Comparison of ENCODE assay signal across 16 cellular contexts in the genomic region with DNA sequence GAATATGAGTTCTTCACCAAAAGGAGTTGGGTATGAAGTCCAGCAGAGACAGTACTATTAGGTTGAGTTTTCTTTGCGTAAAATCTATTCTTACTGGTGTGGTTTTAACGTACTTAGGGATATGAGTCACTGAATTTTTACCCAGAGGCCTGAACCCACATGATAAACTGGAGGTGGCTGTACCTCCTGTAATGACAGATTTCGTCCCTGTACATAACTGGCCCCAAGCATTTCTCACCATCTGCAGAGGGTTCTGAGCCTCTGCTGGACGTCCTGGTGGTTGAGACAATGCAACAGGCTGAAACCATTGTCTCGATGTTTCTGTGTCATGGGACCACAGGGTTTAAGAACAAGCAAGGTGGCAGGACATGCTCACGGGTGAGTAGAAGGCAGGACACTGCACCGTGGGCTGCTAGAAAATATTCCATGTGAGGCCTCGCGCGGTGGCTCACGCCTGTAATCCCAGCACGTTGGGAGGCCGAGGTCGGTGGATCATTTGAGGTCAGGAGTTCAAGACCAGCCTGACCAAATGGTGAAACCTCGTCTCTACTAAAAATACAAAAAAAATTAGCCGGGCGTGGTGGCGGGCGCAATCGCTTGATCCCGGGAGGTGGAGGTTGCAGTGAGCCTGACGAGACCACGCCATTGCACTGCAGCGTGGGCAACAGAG.
DNase-seq lines count a peak whose midpoint lies in the region; ATAC-seq, FAIRE-seq and TF ChIP-seq lines count a peak whose summit lies in the region.
"Had no signal": no experiment of that assay in that cellular context is flagged by ENCODE, and none has a peak within 500 bp of the region (broad histone marks: within the 10 kb centered on the region; RNA-seq: fewer than 3 reads in every experiment).

No MANE protein-coding gene starts in this region.

- H3K79me2 ChIP-seq in HCT116 (ENCODE audit: insufficient read depth, low read length): no peaks in the 10 kb centered on the region

- no peaks in the 10 kb centered on the region for H3K36me3 ChIP-seq in BLaER1 treated with 17β-estradiol and CSF1 and Interleukin-3, amounts not matched to agents 10 nM and 100 nM
- no peaks in the 10 kb centered on the region for H3K36me3 ChIP-seq in HCT116 (ENCODE audit: control insufficient read depth in 1 of 2, insufficient read depth in 2 of 2, low read length in 2 of 2)
- no peaks in the 10 kb centered on the region for H3K36me3 ChIP-seq in pancreas

- peaks cover 32% of the 10 kb centered on the region for H3K4me1 Mint-ChIP-seq in central memory CD8-positive, alpha-beta T cell

- POLR2A ChIA-PET in HCT116 (lab: Charles Lee): no interaction called here

- RAD21 ChIA-PET in HCT116 (lab: Charles Lee; ENCODE audit: low non-redundant PET in 1 of 2, low total read pairs in 2 of 2, uncharacterized antibody in 2 of 2, unreplicated experiment in 2 of 2): no interaction called here

- H3K4me3 ChIP-seq in BLaER1 treated with 17β-estradiol and CSF1 and Interleukin-3, amounts not matched to agents 10 nM and 100 nM: no peak overlapping the region
- H3K4me3 ChIP-seq in HCT116 (replicated peaks in 1 of 2; ENCODE audit: low read depth in 1 of 2, low read length in 2 of 2) (no peak overlapping the region), pancreas (no peak overlapping the region)
- H3K4me3 ChIP-seq: psoas muscle had no signal

- CTCF ChIA-PET in HCT116 (lab: Charles Lee): no interaction called here

- peaks cover 33% of the 10 kb centered on the region for H3K27me3 Mint-ChIP-seq in central memory CD8-positive, alpha-beta T cell

- H3K9me3 Mint-ChIP-seq in central memory CD8-positive, alpha-beta T cell: no peaks in the 10 kb centered on the region
- H3K9me3 Mint-ChIP-seq: dendritic cell treated with granulocyte-macrophage colony-stimulating factor and Interleukin-4, amounts not matched to agents 40 ng/mL and 50 ng/mL, for 4 days had no signal

- no peak overlapping the region for H3K27ac ChIP-seq in BLaER1 treated with 17β-estradiol and CSF1 and Interleukin-3, amounts not matched to agents 10 nM and 100 nM
- H3K27ac ChIP-seq in HCT116 (ENCODE audit: low read depth, low read length): no peak overlapping the region
- H3K27ac ChIP-seq in pancreas: no peak overlapping the region
- H3K27ac ChIP-seq: psoas muscle had no signal

- no peak for TF ChIP-seq POLR2A in HCT116 (IDR thresholded peaks at IDR 0.05; ENCODE audit: borderline replicate concordance, extremely low read depth, insufficient read depth, insufficient read length)

- 0 out of 22 replicates have a peak, but pooled peaks cover 0 to 6% (median 0%) of the 10 kb centered on the region in 11 experiments for H4K20me1 ChIP-seq in BLaER1 treated with 17β-estradiol and CSF1 and Interleukin-3, amounts not matched to agents 10 nM and 100 nM
- H4K20me1 ChIP-seq in HCT116 (ENCODE audit: insufficient read depth): no peaks in the 10 kb centered on the region

- no TSS peak for BruUV-seq in HCT116 (replicated peaks; lab: Mats Ljungman, UMichigan)

- no peak overlapping the region for H3K9ac ChIP-seq in BLaER1 treated with 17β-estradiol and CSF1 and Interleukin-3, amounts not matched to agents 10 nM and 100 nM
- no peak overlapping the region for H3K9ac ChIP-seq in HCT116 (ENCODE audit: low read length)

- H3K9me3 ChIP-seq in BLaER1 treated with 17β-estradiol and CSF1 and Interleukin-3, amounts not matched to agents 10 nM and 100 nM (replicated peaks in 1 of 11): peaks cover 0 to 8% (median 0%) of the 10 kb centered on the region in 11 experiments; a peak in 5 of 22 replicates
- H3K9me3 ChIP-seq in HCT116 (ENCODE audit: control insufficient read depth in 1 of 2, insufficient read depth in 1 of 2, low read depth in 1 of 2, low read length in 2 of 2): no peaks in the 10 kb centered on the region
- no peaks in the 10 kb centered on the region for H3K9me3 ChIP-seq in pancreas
- H3K9me3 ChIP-seq: psoas muscle had no signal

- no peak for ATAC-seq in HCT116
- ATAC-seq in central memory CD8-positive, alpha-beta T cell (replicated peaks; ENCODE audit: extremely low read depth, poor library complexity, severe bottlenecking): no peak
- ATAC-seq in pancreas: no peak
- no peak for ATAC-seq in GM21526 (IDR thresholded peaks at IDR 0.05; ENCODE audit: low FRiP score, unreplicated experiment)
- ATAC-seq: left cardiac atrium, psoas muscle had no signal

- WGBS in pancreas, 2 donors: 93 to 95% methylated on average over 24 of the region's 24 CpGs

- H3K4me3 Mint-ChIP-seq in central memory CD8-positive, alpha-beta T cell: peak overlapping the region; percentile 84
- H3K4me3 Mint-ChIP-seq: dendritic cell treated with granulocyte-macrophage colony-stimulating factor and Interleukin-4, amounts not matched to agents 40 ng/mL and 50 ng/mL, for 4 days had no signal

- no peak overlapping the region for H2AFZ ChIP-seq in HCT116 (ENCODE audit: low read depth, low read length, poor library complexity, severe bottlenecking)

- H3K27me3 ChIP-seq in BLaER1 treated with 17β-estradiol and CSF1 and Interleukin-3, amounts not matched to agents 10 nM and 100 nM: peaks cover 0 to 17% (median 0%) of the 10 kb centered on the region in 11 experiments; a peak in 3 of 22 replicates
- H3K27me3 ChIP-seq in HCT116 (ENCODE audit: insufficient read depth, low read length): no peaks in the 10 kb centered on the region
- H3K27me3 ChIP-seq in pancreas: no peaks in the 10 kb centered on the region

- peaks cover 4% of the 10 kb centered on the region for H3K36me3 Mint-ChIP-seq in central memory CD8-positive, alpha-beta T cell (ENCODE audit: insufficient read depth)

- peak overlapping the region in 10 of 11 experiments; percentile 82 to 99 (median 94); a peak in 19 of 22 replicates for H3K4me2 ChIP-seq in BLaER1 treated with 17β-estradiol and CSF1 and Interleukin-3, amounts not matched to agents 10 nM and 100 nM
- H3K4me2 ChIP-seq in HCT116 (ENCODE audit: low read length): 0 out of 2 replicates have a peak overlapping the region, but pooled peaks have one; percentile 4

- DNase-seq in HCT116 (ENCODE audit: low read depth, low spot score) (no peak), RPMI7951 (ENCODE audit: low read depth) (peak; percentile 95), pancreas (no peak), hippocampal formation (lab: John Stamatoyannopoulos, UW) (no peak), NCI-H2196 treated with DMSO at 0.1 percent for 48 hours (lab: John Stamatoyannopoulos, UW; ENCODE audit: unreplicated experiment) (no peak)
- DNase-seq in central memory CD8-positive, alpha-beta T cell (ENCODE audit: low spot score in 2 of 2): no peak
- DNase-seq: DMS79, KBM-7, left cardiac atrium, NCI-H1694 treated with DMSO at 0.1 percent for 48 hours, NCI-H748 treated with DMSO at 0.1 percent for 48 hours, psoas muscle, trophoblast cell had no signal

- no peak overlapping the region for H3K27ac Mint-ChIP-seq in central memory CD8-positive, alpha-beta T cell (ENCODE audit: low read depth)
- H3K27ac Mint-ChIP-seq: dendritic cell treated with granulocyte-macrophage colony-stimulating factor and Interleukin-4, amounts not matched to agents 40 ng/mL and 50 ng/mL, for 4 days had no signal

- FAIRE-seq in pancreas (lab: Jason Lieb, UNC): no peak

- TF ChIP-seq RAD21 in HCT116 (IDR thresholded peaks at IDR 0.05; ENCODE audit: low read depth): no peak

- TF ChIP-seq CTCF in HCT116 (IDR thresholded peaks at IDR 0.05 in 2 of 3, conservative IDR thresholded peaks at IDR 0.05 in 1 of 3; ENCODE audit: borderline replicate concordance in 1 of 3, insufficient read depth in 1 of 3, low read depth in 2 of 3, low read length in 2 of 3) (no peak), pancreas (IDR thresholded peaks at IDR 0.05) (no peak)

- peaks cover 29 to 38% (median 33%) of the 10 kb centered on the region in 10 experiments for H3K4me1 ChIP-seq in BLaER1 treated with 17β-estradiol and CSF1 and Interleukin-3, amounts not matched to agents 10 nM and 100 nM
- H3K4me1 ChIP-seq in HCT116 (ENCODE audit: control insufficient read depth in 1 of 2, insufficient read depth in 2 of 2, low read length in 2 of 2) (peaks cover 2 to 9% of the 10 kb centered on the region in 2 experiments), pancreas (no peaks in the 10 kb centered on the region)
- H3K4me1 ChIP-seq: psoas muscle had no signal

- no peaks in the 10 kb centered on the region for H3K9me2 ChIP-seq in HCT116 (ENCODE audit: insufficient read depth)

- intact Hi-C loops in HCT116 (cut with micrococcal nuclease): no loop called here
- intact Hi-C loops in pancreas (cut with DNase I): no loop called here

TF ChIP-seq in HCT116, 20 proteins besides CTCF, POLR2A, EP300 and RAD21 (continues in another document):
- TF ChIP-seq POLR2AphosphoS5 (IDR thresholded peaks at IDR 0.05; ENCODE audit: low read depth, low read length): no peak
- no peak for TF ChIP-seq FOSL1 (IDR thresholded peaks at IDR 0.05; ENCODE audit: low read depth)
- TF ChIP-seq, protein P1, sequence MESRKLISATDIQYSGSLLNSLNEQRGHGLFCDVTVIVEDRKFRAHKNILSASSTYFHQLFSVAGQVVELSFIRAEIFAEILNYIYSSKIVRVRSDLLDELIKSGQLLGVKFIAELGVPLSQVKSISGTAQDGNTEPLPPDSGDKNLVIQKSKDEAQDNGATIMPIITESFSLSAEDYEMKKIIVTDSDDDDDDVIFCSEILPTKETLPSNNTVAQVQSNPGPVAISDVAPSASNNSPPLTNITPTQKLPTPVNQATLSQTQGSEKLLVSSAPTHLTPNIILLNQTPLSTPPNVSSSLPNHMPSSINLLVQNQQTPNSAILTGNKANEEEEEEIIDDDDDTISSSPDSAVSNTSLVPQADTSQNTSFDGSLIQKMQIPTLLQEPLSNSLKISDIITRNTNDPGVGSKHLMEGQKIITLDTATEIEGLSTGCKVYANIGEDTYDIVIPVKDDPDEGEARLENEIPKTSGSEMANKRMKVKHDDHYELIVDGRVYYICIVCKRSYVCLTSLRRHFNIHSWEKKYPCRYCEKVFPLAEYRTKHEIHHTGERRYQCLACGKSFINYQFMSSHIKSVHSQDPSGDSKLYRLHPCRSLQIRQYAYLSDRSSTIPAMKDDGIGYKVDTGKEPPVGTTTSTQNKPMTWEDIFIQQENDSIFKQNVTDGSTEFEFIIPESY (IDR thresholded peaks at IDR 0.05; ENCODE audit: extremely low read depth, insufficient replicate concordance, low read length): no peak
- TF ChIP-seq CBX3 (IDR thresholded peaks at IDR 0.05; ENCODE audit: low read depth): no peak
